In the genomic region with DNA sequence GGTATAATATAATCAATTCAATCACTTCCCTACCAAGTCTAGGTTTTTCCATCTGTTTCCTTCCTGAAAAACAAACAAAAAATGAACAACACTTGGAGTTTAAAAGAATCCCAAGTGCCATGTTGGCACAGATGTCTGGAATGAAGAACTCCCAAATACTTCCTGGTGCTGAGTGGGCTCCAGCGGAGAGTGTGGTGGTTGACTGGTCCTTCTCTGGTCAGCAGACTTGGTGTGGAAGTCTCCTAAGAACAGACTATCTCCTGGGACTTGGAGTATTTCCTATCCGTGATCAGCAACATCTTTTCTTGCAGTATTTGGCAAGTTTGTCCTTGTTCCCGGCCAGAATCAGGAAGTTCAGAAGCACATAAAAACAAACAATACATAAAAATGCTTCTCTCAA, we compare ENCODE assay signal across 17 cellular contexts.
DNase-seq lines count a peak whose midpoint lies in the region; ATAC-seq and TF ChIP-seq lines count a peak whose summit lies in the region.
"Had no signal": no experiment of that assay in that cellular context is flagged by ENCODE, and none has a peak within 500 bp of the region (broad histone marks: within the 10 kb centered on the region; RNA-seq: fewer than 3 reads in every experiment).

No MANE protein-coding gene starts in this region.

- no peaks in the 10 kb centered on the region for H3K27me3 ChIP-seq in dorsolateral prefrontal cortex
- no peaks in the 10 kb centered on the region for H3K27me3 ChIP-seq in gastrocnemius medialis

- no peaks in the 10 kb centered on the region for H3K9me3 ChIP-seq in gastrocnemius medialis
- H3K9me3 ChIP-seq: prostate gland, thoracic aorta had no signal

- H3K27me3 Mint-ChIP-seq in activated CD8-positive, alpha-beta T cell treated with anti-CD3 and anti-CD28 coated beads, Interleukin-2, amount 10 ng/mL, durations not matched to agents 7 days and 5 days (ENCODE audit: low read depth) = peaks cover 5% of the 10 kb centered on the region

- peaks cover 0 to 8% of the 10 kb centered on the region in 2 donors for H3K4me1 ChIP-seq in gastrocnemius medialis
- H3K4me1 ChIP-seq: prostate gland had no signal

- peak; percentile 86 to 95 for ATAC-seq in gastrocnemius medialis
- ATAC-seq in GM19035 (IDR thresholded peaks at IDR 0.05; ENCODE audit: unreplicated experiment) = no peak
- no peak for ATAC-seq in activated CD8-positive, alpha-beta T cell treated with anti-CD3 and anti-CD28 coated beads, Interleukin-2, amount 10 ng/mL, durations not matched to agents 7 days and 5 days
- no peak for ATAC-seq in HG02798 (IDR thresholded peaks at IDR 0.05; ENCODE audit: poor library complexity, unreplicated experiment)
- ATAC-seq: A549 had no signal

- H3K4me3 ChIP-seq in dorsolateral prefrontal cortex (no peak overlapping the region), gastrocnemius medialis (peak overlapping the region in 1 of 4 donors; percentile 15)
- H3K4me3 ChIP-seq: A549, PC-9, prostate gland, thoracic aorta had no signal

- no peaks in the 10 kb centered on the region for H3K9me3 Mint-ChIP-seq in activated CD8-positive, alpha-beta T cell treated with anti-CD3 and anti-CD28 coated beads, Interleukin-2, amount 10 ng/mL, durations not matched to agents 7 days and 5 days (ENCODE audit: insufficient read depth)

- CTCF ChIA-PET in activated CD8-positive, alpha-beta T cell treated with anti-CD3 and anti-CD28 coated beads, Interleukin-2, amount 10 ng/mL, durations not matched to agents 7 days and 5 days (lab: Charles Lee) = no interaction called here

- in situ Hi-C loops in gastrocnemius medialis (cut with MboI; ENCODE audit: low sequenced_read_pairs in 4 of 4) = no loop called here

- DNase-seq in AG08395 (ENCODE audit: low spot score) (peak; percentile 62), dorsolateral prefrontal cortex (no peak), iris pigment epithelial cell (ENCODE audit: low read depth) (peak; percentile 16), gastrocnemius medialis (peak; percentile 31 to 51)
- DNase-seq in stimulated activated CD4-positive, alpha-beta T cell treated with anti-CD3 and anti-CD28 coated beads, Interleukin-12 subunit alpha, Interleukin-12 subunit beta, amount 100 ng/mL, for 4 hours = no peak
- no peak for DNase-seq in activated CD8-positive, alpha-beta T cell treated with anti-CD3 and anti-CD28 coated beads, Interleukin-2, amount 10 ng/mL, durations not matched to agents 7 days and 5 days
- DNase-seq: CD8-positive, alpha-beta memory T cell; cerebellar nuclear complex; NCI-H1930; NCI-H69; PC-9; stimulated activated CD4-positive, alpha-beta T cell treated with anti-CD3 and anti-CD28 coated beads, Interleukin-2, amount 100 ng/mL, for 48 hours had no signal

- H3K4me1 Mint-ChIP-seq in activated CD8-positive, alpha-beta T cell treated with anti-CD3 and anti-CD28 coated beads, Interleukin-2, amount 10 ng/mL, durations not matched to agents 7 days and 5 days (ENCODE audit: low read depth) = no peaks in the 10 kb centered on the region
- H3K4me1 Mint-ChIP-seq: CD8-positive, alpha-beta memory T cell had no signal

- TF ChIP-seq CTCF in dorsolateral prefrontal cortex (IDR thresholded peaks at IDR 0.05 in 54 of 56, conservative IDR thresholded peaks at IDR 0.05 in 2 of 56; ENCODE audit: low read depth in 1 of 56, partially characterized antibody in 56 of 56) (no peak), gastrocnemius medialis (IDR thresholded peaks at IDR 0.05 in 4 of 5, conservative IDR thresholded peaks at IDR 0.05 in 1 of 5) (no peak)

- intact Hi-C loops in dorsolateral prefrontal cortex (cut with DNase I) = no loop called here
- intact Hi-C loops in gastrocnemius medialis (cut with DNase I; ENCODE audit: low total_unique reads) = loop anchor here (5.0 kb wide), 1 partner anchor 39 kb away; no protein-coding TSS in a partner anchor

- POLR2A ChIA-PET in activated CD8-positive, alpha-beta T cell treated with anti-CD3 and anti-CD28 coated beads, Interleukin-2, amount 10 ng/mL, durations not matched to agents 7 days and 5 days (lab: Charles Lee) = no interaction called here

- H3K27ac ChIP-seq in dorsolateral prefrontal cortex = peak overlapping the region in 43 of 59 donors; percentile 2 to 77 (median 36)
- H3K27ac ChIP-seq in gastrocnemius medialis = peak overlapping the region; percentile 39 to 78 (median 70)
- H3K27ac ChIP-seq: A549, PC-9, prostate gland, thoracic aorta had no signal

- H3K27ac Mint-ChIP-seq in activated CD8-positive, alpha-beta T cell treated with anti-CD3 and anti-CD28 coated beads, Interleukin-2, amount 10 ng/mL, durations not matched to agents 7 days and 5 days = no peak overlapping the region
- H3K27ac Mint-ChIP-seq: CD8-positive, alpha-beta memory T cell had no signal

- H3K36me3 ChIP-seq in gastrocnemius medialis = no peaks in the 10 kb centered on the region
- H3K36me3 ChIP-seq: prostate gland, thoracic aorta had no signal

- H3K4me3 Mint-ChIP-seq in activated CD8-positive, alpha-beta T cell treated with anti-CD3 and anti-CD28 coated beads, Interleukin-2, amount 10 ng/mL, durations not matched to agents 7 days and 5 days = no peak overlapping the region
- H3K4me3 Mint-ChIP-seq: CD8-positive, alpha-beta memory T cell had no signal

- TF ChIP-seq POLR2A in gastrocnemius medialis (IDR thresholded peaks at IDR 0.05) = no peak

- no peaks in the 10 kb centered on the region for H3K36me3 Mint-ChIP-seq in activated CD8-positive, alpha-beta T cell treated with anti-CD3 and anti-CD28 coated beads, Interleukin-2, amount 10 ng/mL, durations not matched to agents 7 days and 5 days (ENCODE audit: low read depth)
- H3K36me3 Mint-ChIP-seq: CD8-positive, alpha-beta memory T cell had no signal

Comparison
In these comparisons a context has a peak if more than half of its experiments do, and no peak if none do; other contexts are left out.
1. DNase-seq: peak in AG08395 (single experiment), iris pigment epithelial cell (single experiment) and gastrocnemius medialis (2 of 2); none in dorsolateral prefrontal cortex (0 of 10), stimulated activated CD4-positive, alpha-beta T cell treated with anti-CD3 and anti-CD28 coated beads, Interleukin-12 subunit alpha, Interleukin-12 subunit beta, amount 100 ng/mL, for 4 hours (single experiment) and activated CD8-positive, alpha-beta T cell treated with anti-CD3 and anti-CD28 coated beads, Interleukin-2, amount 10 ng/mL, durations not matched to agents 7 days and 5 days (single experiment).
2. ATAC-seq: peak in gastrocnemius medialis (2 of 2); none in GM19035 (single experiment), activated CD8-positive, alpha-beta T cell treated with anti-CD3 and anti-CD28 coated beads, Interleukin-2, amount 10 ng/mL, durations not matched to agents 7 days and 5 days (single experiment) and HG02798 (single experiment).